20 cellular contexts compared by ENCODE assay signal in the genomic region with DNA sequence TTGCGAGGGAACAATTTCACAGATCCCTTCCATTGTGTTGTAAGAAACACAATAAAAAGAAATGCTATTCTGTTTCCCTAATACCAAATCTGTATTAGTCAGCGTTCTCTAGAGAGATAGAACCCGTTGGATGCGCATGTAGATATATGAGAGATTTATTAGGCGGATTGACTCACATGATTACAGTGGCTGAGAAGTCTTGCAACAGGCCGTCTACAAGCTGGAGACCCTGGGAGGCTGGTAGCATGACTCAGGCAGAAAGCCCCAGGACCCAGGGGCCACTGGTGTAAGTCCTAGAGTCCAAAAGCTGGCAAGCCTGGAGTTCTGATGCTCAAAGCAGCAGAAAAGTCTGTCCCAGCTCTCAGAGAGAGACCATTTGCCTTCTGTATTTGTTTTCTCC. TPM values are rescaled to one million over a fixed set of nuclear protein-coding genes. Genes with fewer than 3 reads are reported as not detected.
DNase-seq lines count a peak whose midpoint lies in the region; ATAC-seq and TF ChIP-seq lines count a peak whose summit lies in the region.
"Had no signal": no experiment of that assay in that cellular context is flagged by ENCODE, and none has a peak within 500 bp of the region (broad histone marks: within the 10 kb centered on the region; RNA-seq: fewer than 3 reads in every experiment).

No MANE protein-coding gene starts in this region.

- H3K36me3 Mint-ChIP-seq in MCF 10A (ENCODE audit: insufficient read depth, unreplicated experiment) = no peaks in the 10 kb centered on the region
- H3K36me3 Mint-ChIP-seq: activated naive CD4-positive, alpha-beta T cell treated with anti-CD3 and anti-CD28 coated beads, Interleukin-2, amount 50 U/mL, for 24 hours had no signal

- in situ Hi-C loops in mammary epithelial cell (cut with MboI; ENCODE audit: low sequenced_read_pairs in 2 of 2) (no loop called here), brain microvascular endothelial cell (cut with HindIII; ENCODE audit: low pct_ligation_motif_present, low sequenced_read_pairs) (no loop called here)

- H4K20me1 ChIP-seq in mammary epithelial cell (ENCODE audit: insufficient read depth, low read length) = no peaks in the 10 kb centered on the region

- H3K4me3 ChIP-seq in mammary epithelial cell (replicated peaks in 1 of 3; ENCODE audit: insufficient read depth in 1 of 3, low read depth in 2 of 3, low read length in 3 of 3) (no peak overlapping the region), brain microvascular endothelial cell (ENCODE audit: low read depth, low read length) (no peak overlapping the region), mucosa of descending colon (no peak overlapping the region)
- H3K4me3 ChIP-seq: heart left ventricle, prostate gland had no signal

- H3K4me1 ChIP-seq in mammary epithelial cell (ENCODE audit: insufficient read depth, low read length) (no peaks in the 10 kb centered on the region), mucosa of descending colon (ENCODE audit: low read depth) (no peaks in the 10 kb centered on the region)
- H3K4me1 ChIP-seq: prostate gland had no signal

- intact Hi-C loops in MCF 10A (cut with micrococcal nuclease) (no loop called here), mammary epithelial cell (cut with micrococcal nuclease) (no loop called here), mucosa of descending colon (cut with DNase I, micrococcal nuclease) (no loop called here)

- no TSS peak for BruUV-seq in MCF 10A (replicated peaks; lab: Mats Ljungman, UMichigan)
- no TSS peak for BruUV-seq in mammary epithelial cell (replicated peaks; lab: Mats Ljungman, UMichigan)

- H3K27ac Mint-ChIP-seq in MCF 10A (ENCODE audit: low read depth, unreplicated experiment) = no peak overlapping the region
- H3K27ac Mint-ChIP-seq: activated naive CD4-positive, alpha-beta T cell treated with anti-CD3 and anti-CD28 coated beads, Interleukin-2, amount 50 U/mL, for 24 hours; T-helper 1 cell treated with Interleukin-12 subunit alpha and Interleukin-12 subunit beta and Interleukin-4 antibody, amounts not matched to agents 30 μg/mL and 1 μg/mL, for 36 hours had no signal

- 93% methylated on average over 6 of the region's 6 CpGs for WGBS in mammary epithelial cell (ENCODE audit: low coverage, missing lambda C conversion rate)

- H3K36me3 ChIP-seq in mammary epithelial cell (ENCODE audit: insufficient read depth, low read length) (no peaks in the 10 kb centered on the region), brain microvascular endothelial cell (replicated peaks) (no peaks in the 10 kb centered on the region), mucosa of descending colon (ENCODE audit: low read depth) (no peaks in the 10 kb centered on the region)
- H3K36me3 ChIP-seq: heart left ventricle, prostate gland had no signal

- H3K9me3 Mint-ChIP-seq in MCF 10A (ENCODE audit: unreplicated experiment) = no peaks in the 10 kb centered on the region
- H3K9me3 Mint-ChIP-seq: activated naive CD4-positive, alpha-beta T cell treated with anti-CD3 and anti-CD28 coated beads, Interleukin-2, amount 50 U/mL, for 24 hours; T-helper 1 cell treated with Interleukin-12 subunit alpha and Interleukin-12 subunit beta and Interleukin-4 antibody, amounts not matched to agents 30 μg/mL and 1 μg/mL, for 36 hours had no signal

- no peaks in the 10 kb centered on the region for H3K4me1 Mint-ChIP-seq in MCF 10A (ENCODE audit: insufficient read depth, unreplicated experiment)
- H3K4me1 Mint-ChIP-seq: activated naive CD4-positive, alpha-beta T cell treated with anti-CD3 and anti-CD28 coated beads, Interleukin-2, amount 50 U/mL, for 24 hours had no signal

- POLR2A ChIA-PET in MCF 10A (lab: Yijun Ruan, JAX) = no interaction called here

- ATAC-seq in mucosa of descending colon (peak; percentile 63), HG02840 (IDR thresholded peaks at IDR 0.05; ENCODE audit: low FRiP score, unreplicated experiment) (no peak), GM19351 (IDR thresholded peaks at IDR 0.05; ENCODE audit: unreplicated experiment) (no peak)
- ATAC-seq: heart left ventricle had no signal

- CTCF ChIA-PET in MCF 10A (lab: Yijun Ruan, JAX) = interaction anchor here (0.6 to 0.7 kb wide), 2 partner anchors 30 to 175 kb away, joined by 3 read pairs; no protein-coding TSS in a partner anchor
- CTCF ChIA-PET in mammary epithelial cell (lab: Charles Lee; ENCODE audit: low non-redundant PET) = no interaction called here

- no peak overlapping the region for H2AFZ ChIP-seq in mammary epithelial cell (ENCODE audit: low read depth, low read length)

- H3K9ac ChIP-seq in mammary epithelial cell (ENCODE audit: insufficient read depth, low read length) = no peak overlapping the region

- no peaks in the 10 kb centered on the region for H3K27me3 ChIP-seq in mammary epithelial cell (ENCODE audit: insufficient read depth, low read length)
- H3K27me3 ChIP-seq in brain microvascular endothelial cell (replicated peaks) = no peaks in the 10 kb centered on the region
- H3K27me3 ChIP-seq: heart left ventricle had no signal

- DNase-seq in MCF 10A (ENCODE audit: unreplicated experiment) (peak; percentile 28), mammary epithelial cell (no peak), brain microvascular endothelial cell (peak; percentile 96), mucosa of descending colon (no peak), H4 (ENCODE audit: low spot score) (no peak)
- DNase-seq in activated CD4-positive, alpha-beta T cell treated with anti-CD3 and anti-CD28 coated beads, Interleukin-2, amount 50 U/mL, for 4 hours = no peak
- DNase-seq: 8988T; activated CD4-positive, CD25-positive, alpha-beta regulatory T cell treated with anti-CD3 and anti-CD28 coated beads, Interleukin-2, amount 50 U/mL, for 72 hours; caudate nucleus; COR-L47; Karpas-422; NCI-H2029; NCI-H748 treated with DMSO at 0.1 percent for 48 hours; stimulated activated CD4-positive, alpha-beta T cell treated with anti-CD3 and anti-CD28 coated beads, Interleukin-2, amount 100 ng/mL, for 48 hours had no signal

- no peaks in the 10 kb centered on the region for H3K9me3 ChIP-seq in mammary epithelial cell (replicated peaks; ENCODE audit: insufficient read depth, low read length)
- H3K9me3 ChIP-seq in mucosa of descending colon = no peaks in the 10 kb centered on the region
- H3K9me3 ChIP-seq: heart left ventricle, prostate gland had no signal

- TF ChIP-seq CTCF in MCF 10A (IDR thresholded peaks at IDR 0.05; ENCODE audit: unreplicated experiment) = no peak
- TF ChIP-seq CTCF in mammary epithelial cell (conservative IDR thresholded peaks at IDR 0.05 in 1 of 2, IDR thresholded peaks at IDR 0.05 in 1 of 2; ENCODE audit: extremely low read depth in 1 of 2, insufficient read depth in 1 of 2, low read depth in 1 of 2, low read length in 2 of 2) = no peak
- no peak for TF ChIP-seq CTCF in brain microvascular endothelial cell (IDR thresholded peaks at IDR 0.05; ENCODE audit: low read depth, low read length, missing control alignments)
- no peak for TF ChIP-seq CTCF in mucosa of descending colon (IDR thresholded peaks at IDR 0.05)

- H3K27ac ChIP-seq in mammary epithelial cell (ENCODE audit: insufficient read depth, low read depth, low read length) (no peak overlapping the region), brain microvascular endothelial cell (peak overlapping the region; percentile 77)
- H3K27ac ChIP-seq: heart left ventricle, prostate gland had no signal

- H3K27me3 Mint-ChIP-seq in MCF 10A (ENCODE audit: insufficient read depth, unreplicated experiment) = no peaks in the 10 kb centered on the region
- H3K27me3 Mint-ChIP-seq: activated naive CD4-positive, alpha-beta T cell treated with anti-CD3 and anti-CD28 coated beads, Interleukin-2, amount 50 U/mL, for 24 hours had no signal

- H3K79me2 ChIP-seq in mammary epithelial cell (ENCODE audit: insufficient read depth, low read length) = no peaks in the 10 kb centered on the region

- H3K4me2 ChIP-seq in mammary epithelial cell (ENCODE audit: insufficient read depth, low read depth, low read length) = no peak overlapping the region

- no peak overlapping the region for H3K4me3 Mint-ChIP-seq in MCF 10A (ENCODE audit: unreplicated experiment)
- H3K4me3 Mint-ChIP-seq: activated naive CD4-positive, alpha-beta T cell treated with anti-CD3 and anti-CD28 coated beads, Interleukin-2, amount 50 U/mL, for 24 hours; T-helper 1 cell treated with Interleukin-12 subunit alpha and Interleukin-12 subunit beta and Interleukin-4 antibody, amounts not matched to agents 30 μg/mL and 1 μg/mL, for 36 hours had no signal

- dilution Hi-C loops in mammary epithelial cell (cut with HindIII; ENCODE audit: low sequenced_read_pairs) = no loop called here

RNA-seq across cellular contexts. Expression of a gene that starts 18.4 kb away (rescaled TPM):
- total RNA-seq in MCF 10A (2022) (not detected in 2 replicates), mammary epithelial cell (under 1 TPM in 1 of 2 donors, not detected in 1; 0.50 TPM), mucosa of descending colon (under 1 TPM in 1 of 3 donors, not detected in 2; 0.92 TPM)
- not detected for polyA plus RNA-seq in mammary epithelial cell
- not detected for polyA minus RNA-seq in mammary epithelial cell
- total RNA-seq in H4 (2014; rRNA removed; shearing (Covaris generic)) = 0.31 TPM in 1 of 2 replicates, not detected in the other

RNA-seq across cellular contexts. Expression of a gene that starts 39.7 kb away (rescaled TPM):
- total RNA-seq in MCF 10A (2022) = 7.7 and 8.0 TPM in 2 replicates
- 10 to 100 TPM in 1 of 2 donors, 1 to 10 TPM in 1; 6.8 to 10.2 TPM for total RNA-seq in mammary epithelial cell
- 17.2 TPM for polyA plus RNA-seq in mammary epithelial cell
- 7.8 TPM for polyA minus RNA-seq in mammary epithelial cell
- 1 to 10 TPM; 3.1 to 5.9 (median 4.2) TPM for total RNA-seq in mucosa of descending colon
- total RNA-seq in H4 (2014; rRNA removed; shearing (Covaris generic)) = 19.5 and 20.8 TPM in 2 replicates

RNA-seq across cellular contexts. Expression of a gene that starts 52.2 kb away (rescaled TPM):
- total RNA-seq in MCF 10A (2022) (69.5 and 86.6 TPM in 2 replicates), mammary epithelial cell (10 to 100 TPM; 50.2 to 61.6 TPM), mucosa of descending colon (10 to 100 TPM in 2 of 3 donors, 1 to 10 TPM in 1; 9.9 to 15.2 (median 11.1) TPM)
- polyA plus RNA-seq in mammary epithelial cell = 13.0 TPM
- polyA minus RNA-seq in mammary epithelial cell = 27.5 TPM
- 17.9 and 19.9 TPM in 2 replicates for total RNA-seq in H4 (2014; rRNA removed; shearing (Covaris generic))

Comparison
In these comparisons a context has a peak if more than half of its experiments do, and no peak if none do; other contexts are left out.
1. DNase-seq: peak in MCF 10A (single experiment) and brain microvascular endothelial cell (single experiment); none in mammary epithelial cell (single experiment), mucosa of descending colon (0 of 3), activated CD4-positive, alpha-beta T cell treated with anti-CD3 and anti-CD28 coated beads, Interleukin-2, amount 50 U/mL, for 4 hours (0 of 2) and H4 (single experiment).